26 cellular contexts compared by ENCODE assay signal in genomic region chr6:16823700-16824352, GRCh38.
"Had no signal": no experiment of that assay in that cellular context is flagged by ENCODE, and none has a peak within 500 bp of the region (broad histone marks: within the 10 kb centered on the region; RNA-seq: fewer than 3 reads in every experiment).

No MANE protein-coding gene starts in this region.

- H3K27me3 ChIP-seq: left lung, ovary, right atrium auricular region, stomach, testis, thyroid gland, transverse colon, upper lobe of left lung, vagina had no signal

- ATAC-seq: left colon; left lung; sciatic nerve; stimulated activated naive CD8-positive, alpha-beta T cell treated with anti-CD3 and anti-CD28 coated beads, Interleukin-15, Interleukin-2, amounts not matched to agents 100 U/mL and 50 U/mL, for 24 hours had no signal

- H3K4me3 Mint-ChIP-seq: immature natural killer cell; mesothelial cell of epicardium; natural killer cell; stimulated activated naive B cell treated with anti-CD40 and anti-IgM and Interleukin-4, amounts not matched to agents 10 μg/mL and 1 μg/mL and 100 μg/mL, for 72 hours had no signal

- H3K9me3 ChIP-seq: left lung, ovary, right atrium auricular region, stomach, testis, thyroid gland, transverse colon, upper lobe of left lung, vagina had no signal

- H3K36me3 Mint-ChIP-seq: mesothelial cell of epicardium; naive B cell; natural killer cell; stimulated activated naive B cell treated with anti-CD40 and anti-IgM and Interleukin-4, amounts not matched to agents 10 μg/mL and 1 μg/mL and 100 μg/mL, for 72 hours had no signal

- H3K36me3 ChIP-seq: left lung, ovary, right atrium auricular region, stomach, thyroid gland, transverse colon, upper lobe of left lung, vagina had no signal

- DNase-seq: immature natural killer cell; kidney; left colon; left lung; naive B cell; natural killer cell; ovary; stimulated activated CD4-positive, alpha-beta T cell treated with anti-CD3 and anti-CD28 coated beads, Interleukin-12 subunit alpha, Interleukin-12 subunit beta, amount 100 ng/mL, for 4 hours; stimulated activated CD4-positive, alpha-beta T cell treated with anti-CD3 and anti-CD28 coated beads, Interleukin-15, amount 100 ng/mL, for 24 hours; stimulated activated CD4-positive, alpha-beta T cell treated with anti-CD3 and anti-CD28 coated beads, Interleukin-2, amount 100 ng/mL, for 24 hours; stimulated activated CD4-positive, alpha-beta T cell treated with anti-CD3 and anti-CD28 coated beads, Interleukin-4, amount 100 ng/mL, for 1 hour; stimulated activated naive B cell treated with anti-CD40 and anti-IgM and Interleukin-4, amounts not matched to agents 10 μg/mL and 1 μg/mL and 100 μg/mL, for 72 hours; stimulated activated naive CD8-positive, alpha-beta T cell treated with anti-CD3 and anti-CD28 coated beads, Interleukin-15, Interleukin-2, amounts not matched to agents 100 U/mL and 50 U/mL, for 24 hours; stomach; testis; thyroid gland; transverse colon; upper lobe of left lung had no signal

- H3K4me3 ChIP-seq: left lung, lung, ovary, right atrium auricular region, skin epidermis, stomach, testis, thyroid gland, transverse colon, upper lobe of left lung, vagina had no signal

- H3K27ac Mint-ChIP-seq: immature natural killer cell; mesothelial cell of epicardium; naive B cell; natural killer cell; progenitor cell of endocrine pancreas; stimulated activated naive B cell treated with anti-CD40 and anti-IgM and Interleukin-4, amounts not matched to agents 10 μg/mL and 1 μg/mL and 100 μg/mL, for 72 hours had no signal

- H3K27ac ChIP-seq: left lung, ovary, right atrium auricular region, stomach, testis, thyroid gland, transverse colon, upper lobe of left lung, vagina had no signal

- H3K4me1 ChIP-seq: right atrium auricular region, testis, thyroid gland, transverse colon, upper lobe of left lung, vagina had no signal

- H3K9me3 Mint-ChIP-seq: mesothelial cell of epicardium; natural killer cell; stimulated activated naive B cell treated with anti-CD40 and anti-IgM and Interleukin-4, amounts not matched to agents 10 μg/mL and 1 μg/mL and 100 μg/mL, for 72 hours had no signal

- FAIRE-seq: islet of Langerhans, kidney had no signal
